Comparison of ENCODE assay signal across 8 cellular contexts in the genomic region with DNA sequence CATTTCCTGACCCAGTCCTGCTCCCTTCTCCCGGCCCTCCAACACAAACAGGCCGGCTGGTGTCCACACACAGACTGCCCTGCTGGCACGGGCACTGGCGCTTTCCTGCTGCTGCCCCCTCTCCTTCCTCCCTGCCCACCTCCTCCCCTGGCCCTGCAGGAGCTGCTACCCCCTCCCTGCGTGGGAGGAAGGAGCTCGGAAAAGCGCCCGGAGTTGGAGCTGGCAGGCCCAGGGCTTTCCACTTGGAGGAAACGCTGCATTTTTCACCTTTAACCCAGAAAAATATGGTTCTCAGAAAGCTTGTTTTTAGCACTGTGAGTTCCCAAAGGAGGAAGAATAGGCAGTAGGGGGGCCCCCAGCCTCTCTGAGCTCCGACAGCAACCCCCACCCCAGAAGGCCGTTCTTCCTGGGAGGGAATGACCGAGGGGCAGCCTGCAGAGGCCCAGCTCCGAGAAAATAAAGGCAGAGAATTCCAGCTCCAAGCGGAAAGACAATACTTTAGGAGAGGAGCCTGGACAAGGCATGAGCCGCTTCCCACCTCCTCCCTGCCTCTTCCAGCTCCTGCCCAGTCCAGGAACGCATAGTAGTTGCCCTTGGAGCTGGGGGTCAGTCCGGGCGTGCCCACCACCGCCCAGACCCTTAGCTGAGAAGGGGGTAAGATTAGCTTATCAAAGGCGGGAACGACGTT.
DNase-seq lines count a peak whose midpoint lies in the region; ATAC-seq, FAIRE-seq and TF ChIP-seq lines count a peak whose summit lies in the region.

No MANE protein-coding gene starts in this region.

- CTCF ChIA-PET in PC-3 (lab: Charles Lee), result interaction anchor here (1.0 to 1.1 kb wide), 4 partner anchors 26 to 342 kb away, joined by 3 to 6 read pairs (median 6); no protein-coding TSS in a partner anchor

- H3K4me2 ChIP-seq in PC-3 (ENCODE audit: low read length), result peak overlapping the region; percentile 67

- FAIRE-seq in RCC 7860 (lab: Jason Lieb, UNC), result no peak

- no peaks in the 10 kb centered on the region for H4K20me1 ChIP-seq in PC-3 (ENCODE audit: low read length)

- H3K9me2 ChIP-seq in PC-3 (replicated peaks; ENCODE audit: low read length), result no peaks in the 10 kb centered on the region

- no peaks in the 10 kb centered on the region for H3K9me3 ChIP-seq in PC-3 (ENCODE audit: low read length)
- no peaks in the 10 kb centered on the region for H3K9me3 ChIP-seq in thoracic aorta

- intact Hi-C loops in PC-3 (cut with micrococcal nuclease), result no loop called here

- no peaks in the 10 kb centered on the region for H3K27me3 ChIP-seq in PC-3 (ENCODE audit: low read length)
- H3K27me3 ChIP-seq in thoracic aorta (replicated peaks; ENCODE audit: insufficient read depth), result no peaks in the 10 kb centered on the region

- TF ChIP-seq CTCF in PC-3 (conservative IDR thresholded peaks at IDR 0.05; ENCODE audit: low read depth, low read length) (no peak), thoracic aorta (IDR thresholded peaks at IDR 0.05) (no peak), GM10266 (IDR thresholded peaks at IDR 0.05; ENCODE audit: control insufficient read depth, insufficient read depth, low read depth, missing control alignments) (no peak)

- H3K27ac ChIP-seq in PC-3 (ENCODE audit: low read length), result peak overlapping the region; percentile 13
- H3K27ac ChIP-seq in thoracic aorta, result peak overlapping the region; percentile 93 to 94

- H3K4me1 ChIP-seq in PC-3 (ENCODE audit: insufficient read depth, low read length) (peaks cover 53% of the 10 kb centered on the region), thoracic aorta (ENCODE audit: control insufficient read depth in 1 of 2, low read depth in 2 of 2) (peaks cover 59 to 80% of the 10 kb centered on the region in 2 donors)

- ATAC-seq in PC-3 (no peak; the same call in 1 of the 2 replicates), thoracic aorta (ENCODE audit: insufficient number of reproducible peaks, low FRiP score, low read depth) (peak; percentile 31), HG02588 (IDR thresholded peaks at IDR 0.05; ENCODE audit: unreplicated experiment) (no peak)

- H3K4me3 ChIP-seq in PC-3 (ENCODE audit: low read length), result peak overlapping the region; percentile 23; the same call in 1 of the 2 replicates
- peak overlapping the region; percentile 52 for H3K4me3 ChIP-seq in thoracic aorta

- H3K79me2 ChIP-seq in PC-3 (ENCODE audit: low read length), result no peaks in the 10 kb centered on the region

- H3K36me3 ChIP-seq in PC-3 (ENCODE audit: low read depth, low read length), result no peaks in the 10 kb centered on the region
- no peaks in the 10 kb centered on the region for H3K36me3 ChIP-seq in thoracic aorta

- BruUV-seq in PC-3 (replicated peaks; lab: Mats Ljungman, UMichigan), result TSS peak; percentile 75

- DNase-seq in PC-3, result peak; percentile 50
- DNase-seq in fibroblast of gingiva (ENCODE audit: low read depth), result peak; percentile 78
- peak; percentile 61 for DNase-seq in midbrain (lab: John Stamatoyannopoulos, UW)
- DNase-seq in thoracic aorta (ENCODE audit: low spot score), result peak; percentile 64
- DNase-seq in NK-92 treated with Interleukin-12 subunit alpha and Interleukin-12 subunit beta, amount 100 ng/mL, for 24 hours (lab: John Stamatoyannopoulos, UW), result no peak
- no peak for DNase-seq in GM10266 (ENCODE audit: extremely low spot score)
- DNase-seq in RCC 7860 (ENCODE audit: low spot score), result no peak

- POLR2A ChIA-PET in PC-3 (lab: Charles Lee; ENCODE audit: unreplicated experiment), result interaction anchor here (0.6 kb wide), 1 partner anchor 342 kb away, joined by 4 read pairs; no protein-coding TSS in a partner anchor

- H3F3A ChIP-seq in PC-3 (ENCODE audit: low read length, unreplicated experiment), result peaks cover 4% of the 10 kb centered on the region

- H3K9ac ChIP-seq in PC-3 (ENCODE audit: low read length), result peak overlapping the region; percentile 0; the same call in 1 of the 2 replicates

- H2AFZ ChIP-seq in PC-3 (ENCODE audit: low read length), result peak overlapping the region; percentile 49

Comparison
In these comparisons a context has a peak if more than half of its experiments do, and no peak if none do; other contexts are left out.
1. DNase-seq: peak in PC-3 (single experiment), fibroblast of gingiva (single experiment), midbrain (single experiment) and thoracic aorta (single experiment); none in NK-92 treated with Interleukin-12 subunit alpha and Interleukin-12 subunit beta, amount 100 ng/mL, for 24 hours (single experiment), GM10266 (single experiment) and RCC 7860 (single experiment).